ENCODE assay signal across 17 cellular contexts in the genomic region with DNA sequence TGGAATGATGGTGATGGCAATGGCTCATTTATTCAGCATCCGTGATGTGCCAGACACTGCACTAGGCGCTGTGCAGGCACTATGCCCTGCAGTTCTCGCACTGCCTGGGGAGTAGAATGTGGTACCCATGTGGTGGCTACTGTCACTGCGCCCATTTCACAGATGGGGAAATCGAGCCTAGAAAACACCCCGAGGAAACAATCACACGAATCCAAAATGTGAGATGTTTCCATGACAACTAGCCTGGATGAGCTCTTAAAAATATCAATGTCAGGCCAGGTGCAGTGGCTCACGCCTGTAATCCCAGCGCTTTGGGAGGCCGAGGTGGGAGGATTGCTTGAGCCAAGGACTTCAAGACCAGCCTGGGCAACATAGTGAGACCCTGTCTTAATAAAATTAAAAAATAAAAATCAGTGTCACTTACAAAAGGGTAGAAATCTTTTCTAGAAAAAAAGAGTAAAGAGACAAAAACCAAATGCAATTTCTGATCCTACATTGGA. TPM values are rescaled to one million over a fixed set of nuclear protein-coding genes. Genes with fewer than 3 reads are reported as not detected.
DNase-seq lines count a peak whose midpoint lies in the region; ATAC-seq and TF ChIP-seq lines count a peak whose summit lies in the region.
"Had no signal": no experiment of that assay in that cellular context is flagged by ENCODE, and none has a peak within 500 bp of the region (broad histone marks: within the 10 kb centered on the region; RNA-seq: fewer than 3 reads in every experiment).

No MANE protein-coding gene starts in this region.

- H3K4me3 Mint-ChIP-seq in brain, result peak overlapping the region in 4 of 5 experiments; percentile 70 to 87 (median 82)
- H3K4me3 Mint-ChIP-seq: dendritic cell treated with granulocyte-macrophage colony-stimulating factor and Interleukin-4, amounts not matched to agents 40 ng/mL and 50 ng/mL, for 4 days; stimulated activated naive CD8-positive, alpha-beta T cell treated with anti-CD3 and anti-CD28 coated beads, Interleukin-15, Interleukin-2, amounts not matched to agents 100 ng/mL and 50 ng/mL, for 24 hours had no signal

- H3K9me3 ChIP-seq in right atrium auricular region, result no peaks in the 10 kb centered on the region
- H3K9me3 ChIP-seq in upper lobe of right lung, result no peaks in the 10 kb centered on the region

- H3K36me3 Mint-ChIP-seq in brain, result no peaks in the 10 kb centered on the region

- peaks cover 46% of the 10 kb centered on the region for H3K4me1 Mint-ChIP-seq in brain

- H3K36me3 ChIP-seq in right atrium auricular region (no peaks in the 10 kb centered on the region), upper lobe of right lung (no peaks in the 10 kb centered on the region)

- H3K27me3 ChIP-seq in right atrium auricular region (no peaks in the 10 kb centered on the region), layer of hippocampus (ENCODE audit: control insufficient read depth, insufficient read depth, low read length) (no peaks in the 10 kb centered on the region), upper lobe of right lung (no peaks in the 10 kb centered on the region)

- no peaks in the 10 kb centered on the region for H3K27me3 Mint-ChIP-seq in brain

- H3K4me1 ChIP-seq in right atrium auricular region, result peaks cover 0 to 19% of the 10 kb centered on the region in 2 donors
- H3K4me1 ChIP-seq in upper lobe of right lung, result no peaks in the 10 kb centered on the region

- H3K27ac ChIP-seq in right atrium auricular region (peak overlapping the region; percentile 60 to 77), layer of hippocampus (ENCODE audit: low read depth, low read length) (peak overlapping the region; percentile 74), upper lobe of right lung (peak overlapping the region; percentile 11)

- H3K9me3 Mint-ChIP-seq in brain, result peaks cover 0 to 10% (median 0%) of the 10 kb centered on the region in 5 experiments
- H3K9me3 Mint-ChIP-seq: activated naive CD8-positive, alpha-beta T cell treated with anti-CD3 and anti-CD28 coated beads, Interleukin-2, amount 50 U/mL, for 24 hours; activated T-cell treated with anti-CD3 and anti-CD28 coated beads, Interleukin-2, amount 50 U/mL, for 72 hours; dendritic cell treated with granulocyte-macrophage colony-stimulating factor and Interleukin-4, amounts not matched to agents 40 ng/mL and 50 ng/mL, for 4 days; stimulated activated naive CD8-positive, alpha-beta T cell treated with anti-CD3 and anti-CD28 coated beads, Interleukin-15, Interleukin-2, amounts not matched to agents 100 ng/mL and 50 ng/mL, for 24 hours had no signal

- intact Hi-C loops in cardiac septum (cut with DNase I) (no loop called here), upper lobe of right lung (cut with DNase I) (no loop called here)

- ATAC-seq in upper lobe of right lung (no peak), GM18909 (IDR thresholded peaks at IDR 0.05; ENCODE audit: poor library complexity, unreplicated experiment) (no peak)
- ATAC-seq: activated naive CD8-positive, alpha-beta T cell treated with anti-CD3 and anti-CD28 coated beads, Interleukin-2, amount 50 U/mL, for 24 hours; activated T-cell treated with anti-CD3 and anti-CD28 coated beads, Interleukin-2, amount 50 U/mL, for 72 hours had no signal

- H3K27ac Mint-ChIP-seq in brain, result peak overlapping the region; percentile 94 to 100 (median 99)
- H3K27ac Mint-ChIP-seq: dendritic cell treated with granulocyte-macrophage colony-stimulating factor and Interleukin-4, amounts not matched to agents 40 ng/mL and 50 ng/mL, for 4 days had no signal

- TF ChIP-seq CTCF in right atrium auricular region (IDR thresholded peaks at IDR 0.05), result no peak
- no peak for TF ChIP-seq CTCF in brain (conservative IDR thresholded peaks at IDR 0.05)
- no peak for TF ChIP-seq CTCF in upper lobe of right lung (IDR thresholded peaks at IDR 0.05)

- DNase-seq in right atrium auricular region (ENCODE audit: low spot score), result no peak
- no peak for DNase-seq in cardiac septum (ENCODE audit: low spot score)
- DNase-seq in upper lobe of right lung, result no peak
- no peak for DNase-seq in GM03348 (ENCODE audit: low spot score)
- DNase-seq in activated CD4-positive, CD25-positive, alpha-beta regulatory T cell treated with anti-CD3 and anti-CD28 coated beads, Interleukin-2, amount 50 U/mL, for 72 hours, result no peak
- DNase-seq: activated CD4-positive, alpha-beta T cell treated with anti-CD3 and anti-CD28 coated beads for 4 hours; activated naive CD8-positive, alpha-beta T cell treated with anti-CD3 and anti-CD28 coated beads, Interleukin-2, amount 50 U/mL, for 24 hours; activated T-cell treated with anti-CD3 and anti-CD28 coated beads, Interleukin-2, amount 50 U/mL, for 72 hours; KG1; NCI-H187 treated with DMSO at 0.1 percent for 48 hours; T-helper 2 cell had no signal

- H3K4me3 ChIP-seq in right atrium auricular region (no peak overlapping the region), upper lobe of right lung (no peak overlapping the region)
- H3K4me3 ChIP-seq: smooth muscle cell had no signal

RNA-seq across cellular contexts. Expression of gene TNRC6A, which starts 57.9 kb away (rescaled TPM):
- total RNA-seq in right atrium auricular region (10 to 100 TPM; 23.5 to 24.4 TPM), cardiac septum (35.6 TPM), upper lobe of right lung (46.5 TPM)
- polyA plus RNA-seq in brain (ENCODE audit: insufficient read depth, low read depth, low replicate concordance), result 10.1 TPM

Comparison
In these comparisons a context has a peak if more than half of its experiments do, and no peak if none do; other contexts are left out.
1. H3K27ac ChIP-seq: peak in every context shown above with its lines; median percentile 74 in layer of hippocampus; 68 in right atrium auricular region; 11 in upper lobe of right lung.